In the genomic region with DNA sequence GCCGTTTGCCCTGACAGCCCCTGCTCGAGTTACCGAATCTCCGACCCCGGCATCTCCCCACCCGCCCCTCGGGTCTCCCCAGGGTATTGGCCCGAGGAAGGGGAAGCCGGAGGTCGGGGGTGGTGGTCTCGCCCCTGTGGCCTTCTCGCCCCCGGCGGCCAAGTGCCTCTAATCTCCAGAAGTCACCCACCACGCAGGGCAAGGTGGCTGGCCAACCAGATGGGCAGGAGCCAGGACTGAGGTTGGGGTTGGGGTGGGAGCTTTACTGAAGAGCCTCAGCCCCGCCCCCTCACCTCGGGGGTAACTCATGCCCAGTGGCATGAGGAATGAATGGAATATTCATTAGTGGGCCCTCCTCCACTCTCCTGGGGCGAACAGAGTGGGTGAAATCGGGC, we compare ENCODE assay signal across 8 cellular contexts. TPM values are rescaled to one million over a fixed set of nuclear protein-coding genes. Genes with fewer than 3 reads are reported as not detected.
DNase-seq lines count a peak whose midpoint lies in the region; ATAC-seq lines count a peak whose summit lies in the region.

No MANE protein-coding gene starts in this region.

- peaks cover 0 to 11% (median 0%) of the 10 kb centered on the region in 5 donors for H3K36me3 Mint-ChIP-seq in naive thymus-derived CD4-positive, alpha-beta T cell

- peak overlapping the region in 3 of 9 donors; percentile 12 to 49 (median 20) for H3K27ac Mint-ChIP-seq in naive thymus-derived CD4-positive, alpha-beta T cell

- intact Hi-C loops in naive thymus-derived CD4-positive, alpha-beta T cell (cut with micrococcal nuclease): loop anchor here in 1 of 2 donors (5.0 kb wide), 1 partner anchor 45 kb away; no protein-coding TSS in a partner anchor

- no peaks in the 10 kb centered on the region for H3K9me3 Mint-ChIP-seq in naive thymus-derived CD4-positive, alpha-beta T cell

- peak overlapping the region; percentile 28; the same call in 1 of the 2 replicates for H3K27ac ChIP-seq in SJCRH30
- H3K27ac ChIP-seq in naive thymus-derived CD4-positive, alpha-beta T cell (ENCODE audit: low read depth, low read length): peak overlapping the region; percentile 81

- peaks cover 21 to 35% (median 25%) of the 10 kb centered on the region in 7 donors for H3K4me1 Mint-ChIP-seq in naive thymus-derived CD4-positive, alpha-beta T cell

- H3K4me3 Mint-ChIP-seq in naive thymus-derived CD4-positive, alpha-beta T cell: peak overlapping the region; percentile 46 to 86 (median 63)

- POLR2A ChIA-PET in naive thymus-derived CD4-positive, alpha-beta T cell (lab: Charles Lee): interaction anchor here (1.3 to 4.8 kb wide), 3 partner anchors 10 to 56 kb away, joined by 3 to 40 read pairs (median 12); partner anchors contain the start of genes GGNBP2 and MRM1

- in situ Hi-C loops in ACHN (cut with HindIII; ENCODE audit: low pct_ligation_motif_present, low pct_unique_long_range_greater_than_20kb, low sequenced_read_pairs): no loop called here

- no peaks in the 10 kb centered on the region; the same call in 1 of the 2 replicates for H3K4me1 ChIP-seq in SJCRH30
- peaks cover 8 to 9% of the 10 kb centered on the region in 2 donors for H3K4me1 ChIP-seq in naive thymus-derived CD4-positive, alpha-beta T cell (ENCODE audit: control insufficient read depth in 2 of 2, insufficient read depth in 2 of 2, low read length in 2 of 2)

- DNase-seq in ACHN (peak; percentile 48), SJCRH30 (peak; percentile 52 to 57), epidermal melanocyte (ENCODE audit: insufficient read length, low spot score) (peak; percentile 40), GM19238 (ENCODE audit: insufficient read length, low spot score) (no peak), NCI-H1092 (lab: John Stamatoyannopoulos, UW) (no peak), NCI-H1694 (lab: John Stamatoyannopoulos, UW) (no peak)
- no peak for DNase-seq in naive thymus-derived CD4-positive, alpha-beta T cell

- no peaks in the 10 kb centered on the region for H3K27me3 Mint-ChIP-seq in naive thymus-derived CD4-positive, alpha-beta T cell

- ATAC-seq in GM21619 (IDR thresholded peaks at IDR 0.05; ENCODE audit: unreplicated experiment): peak; percentile 4
- no peak for ATAC-seq in naive thymus-derived CD4-positive, alpha-beta T cell

- H3K4me3 ChIP-seq in SJCRH30: peak overlapping the region; percentile 81
- H3K4me3 ChIP-seq in naive thymus-derived CD4-positive, alpha-beta T cell (ENCODE audit: low read length): peak overlapping the region; percentile 49

- H3K36me3 ChIP-seq in SJCRH30: peaks cover 19% of the 10 kb centered on the region
- H3K36me3 ChIP-seq in naive thymus-derived CD4-positive, alpha-beta T cell (ENCODE audit: control insufficient read depth in 2 of 3, insufficient read depth in 3 of 3, low read length in 3 of 3): peaks cover 0 to 18% (median 6%) of the 10 kb centered on the region in 3 experiments

- no peaks in the 10 kb centered on the region for H3K9me3 ChIP-seq in SJCRH30 (replicated peaks)
- H3K9me3 ChIP-seq in naive thymus-derived CD4-positive, alpha-beta T cell (ENCODE audit: control insufficient read depth in 2 of 3, low read length in 3 of 3): no peaks in the 10 kb centered on the region

- H3K27me3 ChIP-seq in SJCRH30: no peaks in the 10 kb centered on the region
- H3K27me3 ChIP-seq in naive thymus-derived CD4-positive, alpha-beta T cell (ENCODE audit: control insufficient read depth in 2 of 2, insufficient read depth in 2 of 2, low read length in 2 of 2): no peaks in the 10 kb centered on the region

- CTCF ChIA-PET in naive thymus-derived CD4-positive, alpha-beta T cell (lab: Charles Lee): interaction anchor here (0.8 kb wide), 1 partner anchor 10 kb away, joined by 3 read pairs; no protein-coding TSS in a partner anchor

RNA-seq across cellular contexts. Expression of gene DHRS11, which starts 0.6 kb away (rescaled TPM):
- 13.7 and 18.1 TPM in 2 replicates for total RNA-seq in SJCRH30 (2014; rRNA removed; shearing (Covaris generic))
- total RNA-seq in naive thymus-derived CD4-positive, alpha-beta T cell: 10 to 100 TPM in 1 of 5 experiments, 1 to 10 TPM in 4; 1.6 to 10.9 (median 5.1) TPM
- polyA plus RNA-seq in naive thymus-derived CD4-positive, alpha-beta T cell: 1 to 10 TPM; 5.3 to 7.7 TPM

RNA-seq across cellular contexts. Expression of gene MRM1, which starts 9.1 kb away (rescaled TPM):
- total RNA-seq in SJCRH30 (2014; rRNA removed; shearing (Covaris generic)): 5.1 and 6.0 TPM in 2 replicates
- total RNA-seq in naive thymus-derived CD4-positive, alpha-beta T cell: 10 to 100 TPM in 3 of 5 experiments, 1 to 10 TPM in 2; 3.8 to 15.6 (median 13.3) TPM
- 1 to 10 TPM; 3.1 to 9.3 TPM for polyA plus RNA-seq in naive thymus-derived CD4-positive, alpha-beta T cell

RNA-seq across cellular contexts. Expression of gene GGNBP2, which starts 47.6 kb away (rescaled TPM):
- total RNA-seq in SJCRH30 (2014; rRNA removed; shearing (Covaris generic)): 70.8 and 81.9 TPM in 2 replicates
- 100 to 1,000 TPM in 4 of 5 experiments, 10 to 100 TPM in 1; 99.7 to 173 (median 145) TPM for total RNA-seq in naive thymus-derived CD4-positive, alpha-beta T cell
- 10 to 100 TPM; 60.4 to 65.1 TPM for polyA plus RNA-seq in naive thymus-derived CD4-positive, alpha-beta T cell

RNA-seq across cellular contexts. Expression of gene PIGW, which starts 57.5 kb away (rescaled TPM):
- 22.6 and 23.4 TPM in 2 replicates for total RNA-seq in SJCRH30 (2014; rRNA removed; shearing (Covaris generic))
- total RNA-seq in naive thymus-derived CD4-positive, alpha-beta T cell: 10 to 100 TPM in 1 of 5 experiments, 1 to 10 TPM in 4; 4.2 to 15.6 (median 5.4) TPM
- 10 to 100 TPM; 10.9 TPM for polyA plus RNA-seq in naive thymus-derived CD4-positive, alpha-beta T cell

RNA-seq across cellular contexts. Expression of gene MYO19, which starts 57.6 kb away (rescaled TPM):
- total RNA-seq in SJCRH30 (2014; rRNA removed; shearing (Covaris generic)): 70.0 and 93.0 TPM in 2 replicates
- total RNA-seq in naive thymus-derived CD4-positive, alpha-beta T cell: 100 to 1,000 TPM in 1 of 5 experiments, 10 to 100 TPM in 4; 65.2 to 114 (median 76.9) TPM
- polyA plus RNA-seq in naive thymus-derived CD4-positive, alpha-beta T cell: 1 to 10 TPM; 4.9 to 5.7 TPM

Comparison
In these comparisons a context has a peak if more than half of its experiments do, and no peak if none do; other contexts are left out.
1. DNase-seq: peak in ACHN (single experiment), SJCRH30 (2 of 2) and epidermal melanocyte (single experiment); none in naive thymus-derived CD4-positive, alpha-beta T cell (0 of 9), GM19238 (single experiment), NCI-H1092 (single experiment) and NCI-H1694 (single experiment).